In the genomic region with DNA sequence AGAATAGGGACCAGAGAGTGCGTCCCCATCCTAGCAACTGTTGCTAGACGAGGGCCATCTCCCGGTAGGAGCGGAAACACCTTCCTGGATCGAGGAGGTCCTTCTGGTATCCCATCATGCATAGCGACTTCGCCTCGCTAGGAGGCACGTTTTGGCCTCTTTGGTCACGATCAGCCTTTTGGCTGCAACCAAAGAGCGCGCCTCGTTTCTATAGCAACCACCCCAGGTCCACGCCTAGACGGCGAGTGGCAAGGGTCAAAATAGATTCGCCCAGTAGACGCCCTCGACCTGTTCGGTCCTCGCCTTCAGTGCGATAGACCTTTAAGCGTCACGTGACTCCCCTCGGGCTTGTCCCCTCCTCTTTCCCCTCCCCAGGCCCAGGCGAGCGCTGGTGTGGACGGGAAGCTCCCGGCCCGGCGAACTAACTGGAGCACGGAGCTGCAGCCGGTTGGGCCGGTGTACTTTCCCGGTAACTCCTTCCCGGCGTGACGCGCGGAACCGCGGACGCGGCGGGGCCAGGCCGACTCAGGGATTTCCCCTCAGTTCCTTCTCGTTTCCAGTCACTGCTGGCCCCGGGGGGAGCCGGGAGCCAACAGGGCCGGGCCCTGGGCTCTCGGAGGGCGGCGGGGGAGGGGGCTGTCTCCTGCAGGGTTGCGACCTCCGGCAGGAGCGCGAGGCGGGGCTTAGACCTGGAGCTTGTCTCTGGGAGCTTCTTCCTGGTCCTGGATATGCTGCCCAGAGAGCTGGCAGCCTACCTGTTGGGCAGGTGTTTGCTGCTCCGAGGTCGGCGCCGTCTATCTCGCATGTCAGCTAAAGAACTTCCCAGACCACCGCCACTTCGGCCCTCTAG, we compare ENCODE assay signal across 8 cellular contexts. TPM values are rescaled to one million over a fixed set of nuclear protein-coding genes. Genes with fewer than 3 reads are reported as not detected.
A peak's percentile ranks its signal among the peaks of the same experiment; 100 is the strongest.
DNase-seq lines count a peak whose midpoint lies in the region; ATAC-seq and TF ChIP-seq lines count a peak whose summit lies in the region.

A gene (plus strand): TSS at position 359 of the 850 bp plus-strand sequence. CDS start 2,258 bp downstream, outside the sequence.

- H3K4me1 Mint-ChIP-seq in chondrocyte (ENCODE audit: low read depth) = peaks cover 37% of the 10 kb centered on the region

- DNase-seq in AG20443 (ENCODE audit: low spot score) (peak; percentile 95), NCI-H460 (ENCODE audit: extremely low read depth, low read depth) (peak; percentile 99), chondrocyte (ENCODE audit: low spot score) (peak; percentile 99), kidney epithelial cell (ENCODE audit: low read depth) (peak; percentile 100)
- DNase-seq in activated CD4-positive, alpha-beta T cell treated with anti-CD3 and anti-CD28 coated beads for 1 hour = peak; percentile 95
- DNase-seq in stimulated activated CD4-positive, alpha-beta T cell treated with anti-CD3 and anti-CD28 coated beads, Interleukin-1b, Interleukin-23, amount 100 ng/mL, for 1 hour (ENCODE audit: low read depth in 2 of 2) = peak; percentile 84 to 94

- peak within 1 kb of the TSS; percentile 100 for H3K27ac Mint-ChIP-seq in chondrocyte (ENCODE audit: unreplicated experiment)

- ATAC-seq in GM19035 (IDR thresholded peaks at IDR 0.05; ENCODE audit: unreplicated experiment) (peak; percentile 57), HG03378 (IDR thresholded peaks at IDR 0.05; ENCODE audit: unreplicated experiment) (peak; percentile 72)

- H3K9me3 Mint-ChIP-seq in chondrocyte (ENCODE audit: low read depth) = no peaks in the 10 kb centered on the region

- H3K4me3 Mint-ChIP-seq in chondrocyte (ENCODE audit: unreplicated experiment) = peak within 1 kb of the TSS; percentile 92

- no peaks in the 10 kb centered on the region for H3K27me3 Mint-ChIP-seq in chondrocyte (ENCODE audit: low read depth)

- H3K4me3 ChIP-seq in kidney epithelial cell (ENCODE audit: low read depth, low read length) = peak within 1 kb of the TSS; percentile 86

- no peaks in the 10 kb centered on the region for H3K27me3 ChIP-seq in kidney epithelial cell (ENCODE audit: control insufficient read depth, insufficient read depth, low read length)

- no peaks in the 10 kb centered on the region for H3K36me3 ChIP-seq in kidney epithelial cell (ENCODE audit: control insufficient read depth, insufficient read depth, low read length)

- TF ChIP-seq CTCF in chondrocyte (IDR thresholded peaks at IDR 0.05) (peak; percentile 62), kidney epithelial cell (IDR thresholded peaks at IDR 0.05; ENCODE audit: insufficient read depth, low read length, poor library complexity, severe bottlenecking) (peak; percentile 23)

- H3K36me3 Mint-ChIP-seq in chondrocyte (ENCODE audit: low read depth) = peaks cover 1% of the 10 kb centered on the region

RNA-seq across cellular contexts. Expression of the gene that starts here (rescaled TPM):
- total RNA-seq in NCI-H460 (2014; rRNA removed; shearing (Covaris generic)) = 15.0 and 15.9 TPM in 2 replicates
- polyA plus RNA-seq in NCI-H460 (2014; cell fraction: nucleus; rRNA removed) = 6.7 and 6.9 TPM in 2 replicates
- total RNA-seq in chondrocyte = 19.9 to 22.8 TPM (median 20.4 TPM) in 3 replicates
- total RNA-seq in kidney epithelial cell = 21.7 and 31.7 TPM in 2 replicates

Comparison
In these comparisons a context has a peak if more than half of its experiments do, and no peak if none do; other contexts are left out.
1. Peak in every context shown above with its lines: DNase-seq, ATAC-seq and H3K4me3 ChIP-seq.